In the genomic region with DNA sequence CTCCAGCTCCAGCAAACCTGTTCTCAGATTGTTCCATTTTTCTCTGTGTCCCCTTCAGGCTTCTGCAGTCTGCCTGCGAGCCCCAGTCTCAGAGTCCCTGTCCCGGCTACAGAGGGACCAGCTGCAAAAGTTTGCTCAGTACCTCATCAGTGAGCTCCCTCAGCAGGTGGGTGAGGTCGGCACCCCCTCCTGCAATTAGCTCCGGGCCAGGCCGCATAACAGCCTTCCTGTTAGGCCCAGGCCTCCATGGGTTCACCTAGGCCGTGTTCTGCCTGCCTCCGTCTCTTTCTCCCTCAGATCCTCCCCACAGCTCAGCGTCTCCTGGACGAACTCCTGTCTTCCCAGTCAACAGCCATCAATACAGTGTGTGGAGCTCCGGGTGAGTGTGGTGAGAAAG, we compare ENCODE assay signal across 29 cellular contexts.
"Had no signal": no experiment of that assay in that cellular context is flagged by ENCODE, and none has a peak within 500 bp of the region (broad histone marks: within the 10 kb centered on the region; RNA-seq: fewer than 3 reads in every experiment).

No MANE protein-coding gene starts in this region.

- H3K36me3 ChIP-seq: ovary had no signal

- H3K4me2 ChIP-seq: hepatocyte had no signal

- H2AFZ ChIP-seq: hepatocyte had no signal

- H3K9me3 ChIP-seq: adrenal gland, body of pancreas, gastroesophageal sphincter, neutrophil, ovary, prostate gland, sigmoid colon, suprapubic skin, tibial artery had no signal

- H3K27ac ChIP-seq: adrenal gland, body of pancreas, cardiac muscle cell, gastroesophageal sphincter, hepatocyte, neutrophil, ovary, prostate gland, sigmoid colon, suprapubic skin, tibial artery had no signal

- H3K27ac Mint-ChIP-seq: activated CD8-positive, alpha-beta T cell treated with anti-CD3 and anti-CD28 coated beads for 36 hours; activated naive CD8-positive, alpha-beta T cell; activated T-cell treated with anti-CD3 and anti-CD28 coated beads, Interleukin-2, amount 50 U/mL, for 72 hours; WTC11 had no signal

- DNase-seq: activated CD4-positive, alpha-beta T cell treated with anti-CD3 and anti-CD28 coated beads for 1 hour; activated CD4-positive, alpha-beta T cell treated with anti-CD3 and anti-CD28 coated beads, Interleukin-2, amount 50 U/mL, for 1 hour; activated CD8-positive, alpha-beta T cell treated with anti-CD3 and anti-CD28 coated beads for 36 hours; activated effector memory CD4-positive, alpha-beta T cell treated with Interleukin-2 at 50 U/mL for 16 hours; activated naive CD4-positive, alpha-beta T cell treated with Interleukin-2 at 50 U/mL for 16 hours; activated T-cell treated with anti-CD3 and anti-CD28 coated beads, Interleukin-2, amount 50 U/mL, for 72 hours; body of pancreas; cortex of kidney; effector memory CD8-positive, alpha-beta T cell; left colon; midbrain; naive thymus-derived CD4-positive, alpha-beta T cell; retina; sigmoid colon; small intestine; stimulated activated CD4-positive, alpha-beta T cell treated with anti-CD3 and anti-CD28 coated beads, Interleukin-4, amount 100 ng/mL, for 4 hours; stimulated activated naive CD4-positive, alpha-beta T cell; T-helper 2 cell; tibial artery had no signal

- H3K4me3 Mint-ChIP-seq: activated CD8-positive, alpha-beta T cell treated with anti-CD3 and anti-CD28 coated beads for 36 hours; activated naive CD8-positive, alpha-beta T cell; activated T-cell treated with anti-CD3 and anti-CD28 coated beads, Interleukin-2, amount 50 U/mL, for 72 hours; effector memory CD8-positive, alpha-beta T cell; WTC11 had no signal

- H3K9me3 Mint-ChIP-seq: activated CD8-positive, alpha-beta T cell treated with anti-CD3 and anti-CD28 coated beads for 36 hours; activated T-cell treated with anti-CD3 and anti-CD28 coated beads, Interleukin-2, amount 50 U/mL, for 72 hours; effector memory CD8-positive, alpha-beta T cell; WTC11 had no signal

- ATAC-seq: activated CD8-positive, alpha-beta T cell treated with anti-CD3 and anti-CD28 coated beads for 36 hours; activated T-cell treated with anti-CD3 and anti-CD28 coated beads, Interleukin-2, amount 50 U/mL, for 72 hours; body of pancreas; effector memory CD8-positive, alpha-beta T cell; gastroesophageal sphincter; left colon; naive thymus-derived CD4-positive, alpha-beta T cell; WTC11 had no signal

- H3K27me3 Mint-ChIP-seq: activated CD8-positive, alpha-beta T cell treated with anti-CD3 and anti-CD28 coated beads for 36 hours; activated naive CD8-positive, alpha-beta T cell; effector memory CD8-positive, alpha-beta T cell; naive thymus-derived CD4-positive, alpha-beta T cell had no signal

- H3K4me3 ChIP-seq: adrenal gland, body of pancreas, cardiac muscle cell, gastroesophageal sphincter, hepatocyte, ovary, prostate gland, sigmoid colon, suprapubic skin, tibial artery had no signal

- H3K27me3 ChIP-seq: adrenal gland, body of pancreas, cardiac muscle cell, gastroesophageal sphincter, hepatocyte, neutrophil, ovary, sigmoid colon, suprapubic skin, tibial artery had no signal
